ENCODE assay signal across 17 cellular contexts in the genomic region with DNA sequence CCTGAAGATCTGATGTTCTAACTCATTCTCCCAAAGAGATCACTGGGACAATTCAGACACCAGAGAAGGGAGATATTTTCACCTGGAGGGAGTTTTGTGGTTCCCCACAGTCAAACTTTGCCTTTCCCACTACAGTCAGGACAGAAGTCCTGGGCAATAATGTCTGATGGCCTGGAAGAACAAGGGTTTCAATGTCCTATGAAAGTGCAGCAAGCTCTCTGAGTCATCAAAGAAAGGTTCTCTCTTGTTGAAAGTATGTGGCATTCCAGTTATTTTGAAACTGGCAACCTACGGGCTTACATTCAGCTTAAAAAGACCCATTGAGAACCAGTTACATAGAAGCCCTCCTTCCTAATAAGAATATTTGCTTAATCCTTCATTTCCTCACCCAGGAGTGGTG.
DNase-seq lines count a peak whose midpoint lies in the region; ATAC-seq and TF ChIP-seq lines count a peak whose summit lies in the region.
"Had no signal": no experiment of that assay in that cellular context is flagged by ENCODE, and none has a peak within 500 bp of the region (broad histone marks: within the 10 kb centered on the region; RNA-seq: fewer than 3 reads in every experiment).

No MANE protein-coding gene starts in this region.

- no peak for DNase-seq in left ventricle myocardium inferior
- DNase-seq in left ventricle myocardium superior, result no peak
- peak; percentile 49 for DNase-seq in astrocyte of the hippocampus (ENCODE audit: low read depth, low spot score)
- no peak for DNase-seq in memory B cell (ENCODE audit: low spot score in 2 of 2)
- no peak for DNase-seq in stimulated activated CD8-positive, alpha-beta memory T cell treated with anti-CD3 and anti-CD28 coated beads, Interleukin-4, amount 100 ng/mL, for 48 hours
- no peak for DNase-seq in stimulated activated CD4-positive, alpha-beta T cell treated with anti-CD3 and anti-CD28 coated beads, Interleukin-4, amount 100 ng/mL, for 1 hour
- no peak for DNase-seq in NCI-H524 treated with DMSO at 0.1 percent for 48 hours (lab: John Stamatoyannopoulos, UW)
- DNase-seq: activated CD4-positive, alpha-beta T cell treated with anti-CD3 and anti-CD28 coated beads for 36 hours; Caco-2; central memory CD4-positive, alpha-beta T cell; glutamatergic neuron; NCI-H2081; NCI-H69; Peyer's patch had no signal

- no peak overlapping the region for H3K4me3 ChIP-seq in left ventricle myocardium inferior
- H3K4me3 ChIP-seq: Peyer's patch had no signal

- H3K36me3 ChIP-seq in left ventricle myocardium inferior, result no peaks in the 10 kb centered on the region
- H3K36me3 ChIP-seq: Peyer's patch had no signal

- no peak for TF ChIP-seq CTCF in left ventricle myocardium inferior (IDR thresholded peaks at IDR 0.05; ENCODE audit: borderline replicate concordance)

- no peaks in the 10 kb centered on the region for H3K9me3 ChIP-seq in left ventricle myocardium inferior (replicated peaks)
- H3K9me3 ChIP-seq: Caco-2, Peyer's patch had no signal

- peaks cover 4% of the 10 kb centered on the region for H3K27me3 ChIP-seq in left ventricle myocardium inferior (ENCODE audit: low read depth)
- H3K27me3 ChIP-seq: Peyer's patch had no signal

- no peak for ATAC-seq in left ventricle myocardium superior
- ATAC-seq in memory B cell (ENCODE audit: low read depth), result no peak
- no peak for ATAC-seq in HG03280 (IDR thresholded peaks at IDR 0.05; ENCODE audit: unreplicated experiment)
- ATAC-seq: activated CD4-positive, alpha-beta T cell treated with anti-CD3 and anti-CD28 coated beads for 36 hours had no signal

- H3K27me3 Mint-ChIP-seq in memory B cell, result no peaks in the 10 kb centered on the region
- H3K27me3 Mint-ChIP-seq: activated CD4-positive, alpha-beta T cell treated with anti-CD3 and anti-CD28 coated beads for 36 hours had no signal

- H3K27ac Mint-ChIP-seq in memory B cell, result peak overlapping the region; percentile 1
- H3K27ac Mint-ChIP-seq: activated CD4-positive, alpha-beta T cell treated with anti-CD3 and anti-CD28 coated beads for 36 hours; T-helper 1 cell treated with Interleukin-12 subunit alpha and Interleukin-12 subunit beta and Interleukin-4 antibody, amounts not matched to agents 30 μg/mL and 1 μg/mL, for 36 hours had no signal

- peak overlapping the region; percentile 65 for H3K27ac ChIP-seq in left ventricle myocardium inferior (replicated peaks)
- H3K27ac ChIP-seq: Peyer's patch had no signal

- intact Hi-C loops in left ventricle myocardium inferior (cut with micrococcal nuclease), result no loop called here
- intact Hi-C loops in left ventricle myocardium superior (cut with micrococcal nuclease), result no loop called here

- no peaks in the 10 kb centered on the region for H3K9me3 Mint-ChIP-seq in memory B cell
- H3K9me3 Mint-ChIP-seq: activated naive CD4-positive, alpha-beta T cell treated with anti-CD3 and anti-CD28 coated beads, Interleukin-2, amount 50 U/mL, for 72 hours; T-helper 1 cell treated with Interleukin-12 subunit alpha and Interleukin-12 subunit beta and Interleukin-4 antibody, amounts not matched to agents 30 μg/mL and 1 μg/mL, for 36 hours had no signal

- peaks cover 28% of the 10 kb centered on the region for H3K4me1 Mint-ChIP-seq in memory B cell

- no peak overlapping the region for H3K4me3 Mint-ChIP-seq in memory B cell
- H3K4me3 Mint-ChIP-seq: activated CD4-positive, alpha-beta T cell treated with anti-CD3 and anti-CD28 coated beads for 36 hours; T-helper 1 cell treated with Interleukin-12 subunit alpha and Interleukin-12 subunit beta and Interleukin-4 antibody, amounts not matched to agents 30 μg/mL and 1 μg/mL, for 36 hours had no signal

- peaks cover 25% of the 10 kb centered on the region for H3K36me3 Mint-ChIP-seq in memory B cell

- peaks cover 9% of the 10 kb centered on the region for H3K4me1 ChIP-seq in left ventricle myocardium inferior
- H3K4me1 ChIP-seq: Caco-2, Peyer's patch had no signal
